In genomic region chr3:186785517-186786018, GRCh38 we compare ENCODE assay signal across 8 cellular contexts. TPM values are rescaled to one million over a fixed set of nuclear protein-coding genes. Genes with fewer than 3 reads are reported as not detected.
DNase-seq lines count a peak whose midpoint lies in the region; ATAC-seq and TF ChIP-seq lines count a peak whose summit lies in the region.

No MANE protein-coding gene starts in this region.

- in situ Hi-C loops in astrocyte of the spinal cord (cut with HindIII; ENCODE audit: low sequenced_read_pairs), result no loop called here

- peak overlapping the region; percentile 98 for H3K27ac Mint-ChIP-seq in activated naive CD4-positive, alpha-beta T cell treated with anti-CD3 and anti-CD28 coated beads, Interleukin-2, amount 50 U/mL, for 24 hours

- no peaks in the 10 kb centered on the region for H3K27me3 ChIP-seq in lower lobe of right lung (ENCODE audit: low read depth)

- TF ChIP-seq CTCF in astrocyte of the spinal cord (IDR thresholded peaks at IDR 0.05; ENCODE audit: low read depth, low read length) (no peak), lower lobe of right lung (IDR thresholded peaks at IDR 0.05) (no peak)

- H3K9me3 ChIP-seq in lower lobe of right lung, result no peaks in the 10 kb centered on the region

- H3K27me3 Mint-ChIP-seq in activated naive CD4-positive, alpha-beta T cell treated with anti-CD3 and anti-CD28 coated beads, Interleukin-2, amount 50 U/mL, for 24 hours, result no peaks in the 10 kb centered on the region

- no peak for DNase-seq in activated naive CD4-positive, alpha-beta T cell treated with Interleukin-2 at 50 U/mL for 16 hours
- DNase-seq in astrocyte of the spinal cord (ENCODE audit: low read depth, low spot score) (no peak), lower lobe of right lung (no peak)

- peak overlapping the region; percentile 97 for H3K4me3 Mint-ChIP-seq in activated naive CD4-positive, alpha-beta T cell treated with anti-CD3 and anti-CD28 coated beads, Interleukin-2, amount 50 U/mL, for 24 hours

- H3K27ac ChIP-seq in lower lobe of right lung, result no peak overlapping the region
- H3K27ac ChIP-seq in urinary bladder (ENCODE audit: low read depth), result no peak overlapping the region

- peaks cover 45% of the 10 kb centered on the region for H3K4me1 ChIP-seq in lower lobe of right lung
- no peaks in the 10 kb centered on the region for H3K4me1 ChIP-seq in urinary bladder (ENCODE audit: insufficient read depth)

- H3K4me3 ChIP-seq in astrocyte of the spinal cord (ENCODE audit: low read depth, low read length) (peak overlapping the region; percentile 99), lower lobe of right lung (peak overlapping the region; percentile 87), urinary bladder (ENCODE audit: low read depth, low read length) (peak overlapping the region; percentile 84)

- ATAC-seq in lower lobe of right lung (no peak), GM19324 (IDR thresholded peaks at IDR 0.05; ENCODE audit: low FRiP score, unreplicated experiment) (no peak), GM21717 (IDR thresholded peaks at IDR 0.05; ENCODE audit: unreplicated experiment) (no peak), GM21367 (IDR thresholded peaks at IDR 0.05; ENCODE audit: unreplicated experiment) (no peak)

- H3K36me3 ChIP-seq in lower lobe of right lung (peaks cover 64% of the 10 kb centered on the region), urinary bladder (ENCODE audit: insufficient read depth) (peaks cover 15% of the 10 kb centered on the region)

- intact Hi-C loops in lower lobe of right lung (cut with DNase I), result no loop called here

- WGBS in urinary bladder, result 25% methylated on average over 7 of the region's 7 CpGs

- no peaks in the 10 kb centered on the region for H3K9me3 Mint-ChIP-seq in activated naive CD4-positive, alpha-beta T cell treated with anti-CD3 and anti-CD28 coated beads, Interleukin-2, amount 50 U/mL, for 24 hours

- H3K4me1 Mint-ChIP-seq in activated naive CD4-positive, alpha-beta T cell treated with anti-CD3 and anti-CD28 coated beads, Interleukin-2, amount 50 U/mL, for 24 hours, result peaks cover 47% of the 10 kb centered on the region

- peaks cover 51% of the 10 kb centered on the region for H3K36me3 Mint-ChIP-seq in activated naive CD4-positive, alpha-beta T cell treated with anti-CD3 and anti-CD28 coated beads, Interleukin-2, amount 50 U/mL, for 24 hours

RNA-seq across cellular contexts. Expression of gene EIF4A2, which starts 2.2 kb away (rescaled TPM):
- 424 TPM for total RNA-seq in lower lobe of right lung
- total RNA-seq in urinary bladder, result 727 TPM
- 528 TPM for polyA plus RNA-seq in urinary bladder

RNA-seq across cellular contexts. Expression of gene RFC4, which starts 20.7 kb away (rescaled TPM):
- total RNA-seq in lower lobe of right lung (8.4 TPM), urinary bladder (27.1 TPM)
- polyA plus RNA-seq in urinary bladder, result 16.7 TPM

RNA-seq across cellular contexts. Expression of gene ADIPOQ, which starts 56.9 kb away (rescaled TPM):
- total RNA-seq in lower lobe of right lung (not detected), urinary bladder (1.4 TPM)
- 18.7 TPM for polyA plus RNA-seq in urinary bladder
